Comparison of ENCODE assay signal across 1 cellular context in genomic region chr1:39632491-39633417, GRCh38.
TF ChIP-seq lines count a peak whose summit lies in the region.

No MANE protein-coding gene starts in this region.

TF ChIP-seq in K562, 482 proteins besides CTCF, POLR2A, EP300 and RAD21:
- TF ChIP-seq AFF1 (IDR thresholded peaks at IDR 0.05; ENCODE audit: low read depth in 1 of 2, partially characterized antibody in 2 of 2): no peak
- TF ChIP-seq TFAM (CRISPR knock-in tag; conservative IDR thresholded peaks at IDR 0.05): no peak
- TF ChIP-seq NR2C1 (IDR thresholded peaks at IDR 0.05): no peak
- TF ChIP-seq NR2C1 (tag; IDR thresholded peaks at IDR 0.05): no peak
- TF ChIP-seq ZNF280B (CRISPR knock-in tag; IDR thresholded peaks at IDR 0.05): no peak
- TF ChIP-seq ZNF347 (CRISPR knock-in tag; IDR thresholded peaks at IDR 0.05; ENCODE audit: low read depth): no peak
- TF ChIP-seq SRF (CRISPR knock-in tag; IDR thresholded peaks at IDR 0.05): no peak
- no peak for TF ChIP-seq TEAD1 (CRISPR knock-in tag; IDR thresholded peaks at IDR 0.05)
- TF ChIP-seq SMARCB1 (IDR thresholded peaks at IDR 0.05; ENCODE audit: insufficient read length, low read depth): no peak
- TF ChIP-seq ZNF121 (CRISPR knock-in tag; conservative IDR thresholded peaks at IDR 0.05): no peak
- no peak for TF ChIP-seq CREM (IDR thresholded peaks at IDR 0.05; ENCODE audit: low read depth)
- no peak for TF ChIP-seq CBX1 (IDR thresholded peaks at IDR 0.05; ENCODE audit: low read depth)
- TF ChIP-seq EGR1 (conservative IDR thresholded peaks at IDR 0.05): peak; percentile 21; the same call in 1 of the 2 replicates
- TF ChIP-seq UBTF (IDR thresholded peaks at IDR 0.05; ENCODE audit: borderline replicate concordance in 1 of 2, low read depth in 2 of 2, low read length in 2 of 2): 0 out of 4 replicates have a peak, but pooled peaks of 1 of the 2 experiments have one; percentile 31
- TF ChIP-seq MTA3 (IDR thresholded peaks at IDR 0.05; ENCODE audit: borderline replicate concordance): no peak
- no peak for TF ChIP-seq POLR2B (IDR thresholded peaks at IDR 0.05; ENCODE audit: low read depth, partially characterized antibody)
- peak; percentile 43 for TF ChIP-seq NFIC (IDR thresholded peaks at IDR 0.05)
- TF ChIP-seq MTA2 (IDR thresholded peaks at IDR 0.05; ENCODE audit: low read depth): no peak
- TF ChIP-seq NCOA4 (IDR thresholded peaks at IDR 0.05; ENCODE audit: partially characterized antibody): no peak
- TF ChIP-seq E2F6 (IDR thresholded peaks at IDR 0.05; ENCODE audit: borderline replicate concordance in 1 of 2, extremely low read depth in 1 of 2, insufficient read depth in 1 of 2, insufficient read length in 1 of 2, low read depth in 1 of 2, low read length in 1 of 2, poor library complexity in 1 of 2, severe bottlenecking in 1 of 2): peak; percentile 13 to 16
- TF ChIP-seq NR1H2 (CRISPR knock-in tag; IDR thresholded peaks at IDR 0.05): no peak
- no peak for TF ChIP-seq NFE2L1 (tag; IDR thresholded peaks at IDR 0.05; ENCODE audit: borderline replicate concordance, low read depth)
- TF ChIP-seq NCOA6 (IDR thresholded peaks at IDR 0.05): peak; percentile 76
